In the genomic region with DNA sequence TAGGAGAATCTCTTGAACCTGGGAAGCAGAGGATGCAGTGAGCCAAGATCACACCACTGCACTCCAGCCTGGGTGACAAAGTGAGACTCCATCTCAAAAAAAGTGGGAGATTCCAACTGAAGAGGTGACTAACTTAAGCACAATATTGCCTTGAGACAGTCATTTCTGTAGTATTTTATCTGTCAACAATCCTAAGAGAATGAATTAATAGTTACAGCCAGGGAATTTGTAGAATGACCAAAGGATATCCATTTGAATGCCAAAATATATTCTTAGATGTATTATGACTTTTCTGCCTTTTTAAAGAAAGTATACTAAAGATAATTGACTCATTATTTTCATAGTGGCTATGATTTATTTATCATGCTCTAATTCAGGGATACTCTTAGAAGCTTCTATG, we compare ENCODE assay signal across 21 cellular contexts.
"Had no signal": no experiment of that assay in that cellular context is flagged by ENCODE, and none has a peak within 500 bp of the region (broad histone marks: within the 10 kb centered on the region; RNA-seq: fewer than 3 reads in every experiment).

No MANE protein-coding gene starts in this region.

- H3K4me1 ChIP-seq: breast epithelium, right lobe of liver, uterus had no signal

- H3K4me3 ChIP-seq: breast epithelium, esophagus muscularis mucosa, mucosa of descending colon, right lobe of liver, skin epidermis, uterus had no signal

- H3K36me3 ChIP-seq: breast epithelium, esophagus muscularis mucosa, right lobe of liver, uterus had no signal

- H3K27me3 ChIP-seq: breast epithelium, esophagus muscularis mucosa, right lobe of liver, uterus had no signal

- H3K9me3 ChIP-seq: breast epithelium, esophagus muscularis mucosa, mucosa of descending colon, right lobe of liver, uterus had no signal

- H3K27ac ChIP-seq: breast epithelium, esophagus muscularis mucosa, right lobe of liver, skin epidermis, uterus had no signal

- DNase-seq: activated CD4-positive, alpha-beta memory T cell treated with anti-CD3 and anti-CD28 coated beads, Interleukin-2, amount 10 ng/mL, durations not matched to agents 7 days and 5 days; activated CD4-positive, alpha-beta T cell treated with anti-CD3 and anti-CD28 coated beads for 1 hour; activated CD4-positive, alpha-beta T cell treated with anti-CD3 and anti-CD28 coated beads, Interleukin-2, amount 10 ng/mL, durations not matched to agents 7 days and 5 days; activated CD8-positive, alpha-beta memory T cell treated with anti-CD3 and anti-CD28 coated beads, Interleukin-2, amount 50 U/mL, for 48 hours; activated gamma-delta T cell; activated naive CD4-positive, alpha-beta T cell treated with anti-CD3 and anti-CD28 coated beads, Interleukin-2, amount 10 ng/mL, durations not matched to agents 7 days and 5 days; activated naive CD8-positive, alpha-beta T cell treated with anti-CD3 and anti-CD28 coated beads, Interleukin-2, amount 10 ng/mL, durations not matched to agents 7 days and 5 days; activated T-cell treated with anti-CD3 and anti-CD28 coated beads, Interleukin-2, amount 50 U/mL, for 24 hours; central memory CD4-positive, alpha-beta T cell; left cardiac atrium; left ventricle myocardium superior; mucosa of descending colon; right lobe of liver; stimulated activated CD4-positive, alpha-beta T cell treated with anti-CD3 and anti-CD28 coated beads, Interleukin-4, amount 100 ng/mL, for 24 hours; stimulated activated naive CD8-positive, alpha-beta T cell treated with anti-CD3 and anti-CD28 coated beads, Interleukin-15, amount 100 ng/mL, for 72 hours; substantia nigra; T-helper 2 cell; uterus had no signal
